11 cellular contexts compared by ENCODE assay signal in genomic region chr1:39087109-39087834, GRCh38.
DNase-seq lines count a peak whose midpoint lies in the region; ATAC-seq, FAIRE-seq and TF ChIP-seq lines count a peak whose summit lies in the region.
"Had no signal": no experiment of that assay in that cellular context is flagged by ENCODE, and none has a peak within 500 bp of the region (broad histone marks: within the 10 kb centered on the region; RNA-seq: fewer than 3 reads in every experiment).

No MANE protein-coding gene starts in this region.

- in situ Hi-C loops in GM13977 (cut with MboI; ENCODE audit: low pct_unique_long_range_greater_than_20kb, low sequenced_read_pairs, unreplicated experiment) = no loop called here
- in situ Hi-C loops in astrocyte of the spinal cord (cut with HindIII; ENCODE audit: low sequenced_read_pairs) = no loop called here

- DNase-seq in GM13977 (ENCODE audit: low spot score) = peak; percentile 14
- peak; percentile 56 for DNase-seq in astrocyte of the spinal cord (ENCODE audit: low read depth, low spot score)
- peak in 2 of 3 donors; percentile 47 to 58 for DNase-seq in right cardiac atrium
- DNase-seq in stomach = no peak
- no peak for DNase-seq in D721Med (ENCODE audit: insufficient read length, low spot score)
- DNase-seq in HK-2 (ENCODE audit: unreplicated experiment) = no peak
- no peak for DNase-seq in cerebellum (ENCODE audit: low spot score)
- DNase-seq: activated T-cell treated with anti-CD3 and anti-CD28 coated beads, Interleukin-2, amount 50 U/mL, for 1 hour; immature natural killer cell; NCI-H1105 treated with DMSO at 0.1 percent for 48 hours had no signal

- H3K9me3 ChIP-seq in right cardiac atrium (ENCODE audit: control insufficient read depth, low read length) = no peaks in the 10 kb centered on the region
- H3K9me3 ChIP-seq in stomach = no peaks in the 10 kb centered on the region

- no peak for TF ChIP-seq EP300 in stomach (IDR thresholded peaks at IDR 0.05)

- TF ChIP-seq POLR2A in stomach (IDR thresholded peaks at IDR 0.05) = no peak

- no peaks in the 10 kb centered on the region for H3K27me3 ChIP-seq in right cardiac atrium (ENCODE audit: control insufficient read depth, insufficient read depth)
- H3K27me3 ChIP-seq in stomach = peaks cover 0 to 18% (median 8%) of the 10 kb centered on the region in 3 donors

- WGBS in right cardiac atrium = 51% methylated on average over 7 of the region's 7 CpGs
- 53 to 71% (median 65%) methylated on average over 7 of the region's 7 CpGs for WGBS in stomach, 5 donors

- no peak for TF ChIP-seq CTCF in GM13977 (IDR thresholded peaks at IDR 0.05; ENCODE audit: extremely low read depth, insufficient read depth, missing control alignments)
- no peak for TF ChIP-seq CTCF in astrocyte of the spinal cord (IDR thresholded peaks at IDR 0.05; ENCODE audit: low read depth, low read length)
- no peak for TF ChIP-seq CTCF in stomach (IDR thresholded peaks at IDR 0.05)
- TF ChIP-seq CTCF in D721Med (IDR thresholded peaks at IDR 0.05; ENCODE audit: insufficient read depth, missing control alignments) = no peak

- ATAC-seq in right cardiac atrium (peak; percentile 62 to 68), GM18858 (IDR thresholded peaks at IDR 0.05; ENCODE audit: unreplicated experiment) (no peak)

- no peak overlapping the region for H3K4me3 ChIP-seq in astrocyte of the spinal cord (ENCODE audit: low read depth, low read length)
- H3K4me3 ChIP-seq in right cardiac atrium (ENCODE audit: low read length) = no peak overlapping the region
- no peak overlapping the region for H3K4me3 ChIP-seq in stomach

- no peaks in the 10 kb centered on the region for H3K36me3 ChIP-seq in stomach

- no peak for FAIRE-seq in D721Med (lab: Jason Lieb, UNC)

- H3K4me1 ChIP-seq in right cardiac atrium (ENCODE audit: control insufficient read depth, insufficient read depth, low read length) = peaks cover 3% of the 10 kb centered on the region
- H3K4me1 ChIP-seq in stomach = peaks cover 0 to 18% (median 8%) of the 10 kb centered on the region in 4 donors

- H3K27ac ChIP-seq in right cardiac atrium (ENCODE audit: low read length) (peak overlapping the region; percentile 33), stomach (peak overlapping the region in 4 of 5 donors; percentile 30 to 72 (median 61))

- intact Hi-C loops in right cardiac atrium (cut with DNase I) = no loop called here
- intact Hi-C loops in stomach (cut with DNase I; ENCODE audit: low total_unique reads) = no loop called here

Comparison
In these comparisons a context has a peak if more than half of its experiments do, and no peak if none do; other contexts are left out.
1. DNase-seq: peak in GM13977 (single experiment), astrocyte of the spinal cord (single experiment) and right cardiac atrium (2 of 3); none in stomach (single experiment), D721Med (single experiment), HK-2 (single experiment) and cerebellum (single experiment).